23 cellular contexts compared by ENCODE assay signal in genomic region chr3:178665747-178666146, GRCh38.
A peak's percentile ranks its signal among the peaks of the same experiment; 100 is the strongest.
DNase-seq lines count a peak whose midpoint lies in the region; ATAC-seq and TF ChIP-seq lines count a peak whose summit lies in the region.
"Had no signal": no experiment of that assay in that cellular context is flagged by ENCODE, and none has a peak within 500 bp of the region (broad histone marks: within the 10 kb centered on the region; RNA-seq: fewer than 3 reads in every experiment).

No MANE protein-coding gene starts in this region.

- ATAC-seq in left ventricle myocardium superior (peak; percentile 93), HG03521 (IDR thresholded peaks at IDR 0.05; ENCODE audit: unreplicated experiment) (no peak)
- ATAC-seq: GM12878, HepG2, K562, Panc1 had no signal

- no peak overlapping the region for H3K27ac ChIP-seq in WERI-Rb-1
- H3K27ac ChIP-seq: BLaER1, SJCRH30 had no signal

- H3K9me3 ChIP-seq in WERI-Rb-1 (ENCODE audit: severe bottlenecking): no peaks in the 10 kb centered on the region
- H3K9me3 ChIP-seq: BLaER1, MG63, SJCRH30 had no signal

- TF ChIP-seq CTCF in WERI-Rb-1 (IDR thresholded peaks at IDR 0.05; ENCODE audit: low read depth, low read length) (no peak), retinal pigment epithelial cell (conservative IDR thresholded peaks at IDR 0.05; ENCODE audit: low read depth, low read length) (no peak)

- peak; percentile 18 for DNase-seq in WERI-Rb-1
- peak; percentile 12 for DNase-seq in foreskin melanocyte
- DNase-seq in left ventricle myocardium superior: no peak
- peak; percentile 69 for DNase-seq in retinal pigment epithelial cell (ENCODE audit: low read depth)
- DNase-seq in hippocampal formation (lab: John Stamatoyannopoulos, UW): no peak
- DNase-seq in amygdala (lab: John Stamatoyannopoulos, UW): no peak
- DNase-seq: CD4-positive, alpha-beta T cell; COR-L47; DMS 273 treated with DMSO at 0.1 percent for 48 hours; DMS79 treated with DMSO at 0.1 percent for 48 hours; H7; MG63; NCI-H1694 treated with DMSO at 0.1 percent for 48 hours; NCI-H2107; NCI-H2227 treated with DMSO at 0.1 percent for 48 hours; NCI-H510A; SJCRH30 had no signal

- H3K4me3 ChIP-seq in WERI-Rb-1 (ENCODE audit: low read depth, low read length) (no peak overlapping the region), retinal pigment epithelial cell (ENCODE audit: low read length) (no peak overlapping the region)
- H3K4me3 ChIP-seq: BLaER1, GM12878, K562, MG63, SJCRH30 had no signal

- intact Hi-C loops in left ventricle myocardium superior (cut with micrococcal nuclease): no loop called here

- no peaks in the 10 kb centered on the region for H3K36me3 ChIP-seq in WERI-Rb-1
- H3K36me3 ChIP-seq: BLaER1, MG63, SJCRH30 had no signal

- H3K27me3 ChIP-seq in WERI-Rb-1 (ENCODE audit: insufficient read depth, low read depth, severe bottlenecking): no peaks in the 10 kb centered on the region
- H3K27me3 ChIP-seq: BLaER1, MG63, SJCRH30 had no signal

Comparison
In these comparisons a context has a peak if more than half of its experiments do, and no peak if none do; other contexts are left out.
1. DNase-seq: peak in WERI-Rb-1 (single experiment), foreskin melanocyte (single experiment) and retinal pigment epithelial cell (single experiment); none in left ventricle myocardium superior (single experiment), hippocampal formation (0 of 2) and amygdala (0 of 56).